20 cellular contexts compared by ENCODE assay signal in the genomic region with DNA sequence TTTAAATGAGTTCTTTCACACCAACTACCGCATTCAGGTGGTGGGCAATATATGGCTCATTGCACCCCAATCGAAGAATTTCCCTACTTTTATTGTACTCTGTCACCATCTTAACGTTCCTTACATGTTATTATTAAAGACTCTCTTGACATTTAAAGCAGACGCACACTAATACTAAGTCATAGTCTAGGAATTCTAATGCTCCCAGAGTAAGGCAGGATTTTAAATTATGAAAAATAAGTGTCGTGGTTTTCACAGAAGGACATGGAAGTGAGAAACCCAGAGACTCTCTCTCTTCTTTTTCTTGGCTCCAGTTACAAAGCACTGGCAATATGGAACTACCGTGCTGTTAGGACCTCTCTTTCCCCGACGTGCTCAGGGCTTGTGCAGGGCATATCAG.
A peak's percentile ranks its signal among the peaks of the same experiment; 100 is the strongest.
DNase-seq lines count a peak whose midpoint lies in the region; ATAC-seq and TF ChIP-seq lines count a peak whose summit lies in the region.
"Had no signal": no experiment of that assay in that cellular context is flagged by ENCODE, and none has a peak within 500 bp of the region (broad histone marks: within the 10 kb centered on the region; RNA-seq: fewer than 3 reads in every experiment).

No MANE protein-coding gene starts in this region.

- H3K27ac Mint-ChIP-seq in activated T-helper 17 cell treated with anti-CD3 and anti-CD28 coated beads, Interleukin-2, amount 50 U/mL, for 72 hours: peak overlapping the region; percentile 63
- H3K27ac Mint-ChIP-seq in mesothelial cell of epicardium: peak overlapping the region; percentile 70
- H3K27ac Mint-ChIP-seq: activated T-helper 2 cell treated with anti-CD3 and anti-CD28 coated beads, Interferon-gamma antibody, Interleukin-2, Interleukin-4, amounts not matched to agents 10 μg/mL and 5 μg/mL and 100 μg/mL, durations not matched to agents 14 hours and 24 hours and 36 hours had no signal

- H3K9me3 ChIP-seq in thoracic aorta: no peaks in the 10 kb centered on the region
- H3K9me3 ChIP-seq: Peyer's patch, SJSA1 had no signal

- DNase-seq in ELR (ENCODE audit: low read depth): peak; percentile 11
- no peak for DNase-seq in mesothelial cell of epicardium (ENCODE audit: low spot score in 2 of 2, unreplicated experiment in 2 of 2)
- DNase-seq in thoracic aorta (ENCODE audit: low spot score): no peak
- no peak for DNase-seq in HuH-7.5 (ENCODE audit: low spot score)
- no peak for DNase-seq in ureter (ENCODE audit: low spot score)
- DNase-seq: amniotic stem cell; effector CD4-positive, alpha-beta T cell; left cardiac atrium; MV-4-11; NCI-H187 treated with DMSO at 0.1 percent for 48 hours; NCI-H446; Peyer's patch; retina; T-helper 9 cell; trophoblast cell had no signal

- TF ChIP-seq CTCF in mesothelial cell of epicardium (IDR thresholded peaks at IDR 0.05; ENCODE audit: unreplicated experiment) (no peak), thoracic aorta (IDR thresholded peaks at IDR 0.05) (no peak)

- peaks cover 42% of the 10 kb centered on the region for H3K4me1 Mint-ChIP-seq in activated T-helper 17 cell treated with anti-CD3 and anti-CD28 coated beads, Interleukin-2, amount 50 U/mL, for 72 hours
- H3K4me1 Mint-ChIP-seq in mesothelial cell of epicardium: peaks cover 21% of the 10 kb centered on the region

- H3K27ac ChIP-seq in thoracic aorta: peak overlapping the region; percentile 46 to 87
- H3K27ac ChIP-seq: Peyer's patch, SJSA1 had no signal

- H3K4me1 ChIP-seq in thoracic aorta (ENCODE audit: control insufficient read depth in 1 of 2, low read depth in 2 of 2): peaks cover 49 to 59% of the 10 kb centered on the region in 2 donors
- H3K4me1 ChIP-seq: Peyer's patch had no signal

- H3K27me3 ChIP-seq in thoracic aorta (replicated peaks; ENCODE audit: insufficient read depth): no peaks in the 10 kb centered on the region
- H3K27me3 ChIP-seq: Peyer's patch, SJSA1 had no signal

- peaks cover 99% of the 10 kb centered on the region for H3K36me3 Mint-ChIP-seq in activated T-helper 17 cell treated with anti-CD3 and anti-CD28 coated beads, Interleukin-2, amount 50 U/mL, for 72 hours (ENCODE audit: low read depth)
- H3K36me3 Mint-ChIP-seq in mesothelial cell of epicardium: peaks cover 30% of the 10 kb centered on the region

- H3K4me3 Mint-ChIP-seq in activated T-helper 17 cell treated with anti-CD3 and anti-CD28 coated beads, Interleukin-2, amount 50 U/mL, for 72 hours: no peak overlapping the region
- H3K4me3 Mint-ChIP-seq in mesothelial cell of epicardium: no peak overlapping the region
- H3K4me3 Mint-ChIP-seq: stimulated activated memory B cell treated with anti-CD40 and anti-IgM and Interleukin-4, amounts not matched to agents 10 μg/mL and 1 μg/mL and 100 μg/mL, for 72 hours had no signal

- no peaks in the 10 kb centered on the region for H3K9me3 Mint-ChIP-seq in activated T-helper 17 cell treated with anti-CD3 and anti-CD28 coated beads, Interleukin-2, amount 50 U/mL, for 72 hours
- H3K9me3 Mint-ChIP-seq in mesothelial cell of epicardium: no peaks in the 10 kb centered on the region
- H3K9me3 Mint-ChIP-seq: activated T-helper 2 cell treated with anti-CD3 and anti-CD28 coated beads, Interferon-gamma antibody, Interleukin-2, Interleukin-4, amounts not matched to agents 10 μg/mL and 5 μg/mL and 100 μg/mL, durations not matched to agents 14 hours and 24 hours and 36 hours; stimulated activated memory B cell treated with anti-CD40 and anti-IgM and Interleukin-4, amounts not matched to agents 10 μg/mL and 1 μg/mL and 100 μg/mL, for 72 hours had no signal

- no peaks in the 10 kb centered on the region for H3K27me3 Mint-ChIP-seq in activated T-helper 17 cell treated with anti-CD3 and anti-CD28 coated beads, Interleukin-2, amount 50 U/mL, for 72 hours
- no peaks in the 10 kb centered on the region for H3K27me3 Mint-ChIP-seq in mesothelial cell of epicardium (ENCODE audit: low read depth)
- H3K27me3 Mint-ChIP-seq: stimulated activated memory B cell treated with anti-CD40 and anti-IgM and Interleukin-4, amounts not matched to agents 10 μg/mL and 1 μg/mL and 100 μg/mL, for 72 hours had no signal

- no peak overlapping the region for H3K4me3 ChIP-seq in thoracic aorta
- H3K4me3 ChIP-seq: Peyer's patch, SJSA1 had no signal

- H3K36me3 ChIP-seq in thoracic aorta: peaks cover 3% of the 10 kb centered on the region

- ATAC-seq in activated T-helper 17 cell treated with anti-CD3 and anti-CD28 coated beads, Interleukin-2, amount 50 U/mL, for 72 hours (replicated peaks): no peak
- ATAC-seq in thoracic aorta (ENCODE audit: insufficient number of reproducible peaks, low FRiP score, low read depth): no peak
- no peak for ATAC-seq in GM21723 (IDR thresholded peaks at IDR 0.05; ENCODE audit: unreplicated experiment)
- ATAC-seq: left cardiac atrium; stimulated activated memory B cell treated with anti-CD40 and anti-IgM and Interleukin-4, amounts not matched to agents 10 μg/mL and 1 μg/mL and 100 μg/mL, for 72 hours had no signal
